ENCODE assay signal across 8 cellular contexts in the genomic region with DNA sequence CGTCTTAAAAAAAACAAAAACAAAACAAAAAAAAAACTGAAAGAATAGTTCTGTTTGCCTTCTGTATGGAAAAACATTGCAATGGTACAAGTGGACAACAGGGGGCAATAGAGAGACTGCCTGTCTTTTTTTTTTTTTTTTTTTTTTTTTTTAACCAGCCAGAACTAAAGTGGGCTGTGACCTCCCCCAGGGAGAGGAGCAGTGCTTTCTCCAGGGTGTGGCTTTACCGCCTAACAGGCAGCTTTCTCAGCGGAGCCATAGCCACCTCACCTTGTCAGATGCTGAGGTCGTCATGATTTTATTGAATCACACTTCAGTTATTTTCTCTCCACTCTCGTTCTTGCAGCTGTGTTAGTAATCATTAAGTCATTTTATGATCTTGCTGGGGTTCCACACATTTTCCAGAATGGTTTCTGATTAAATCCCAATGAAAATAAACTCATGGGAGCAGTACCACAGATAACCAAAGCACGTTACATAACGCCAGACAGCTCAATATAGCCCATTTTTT.
DNase-seq lines count a peak whose midpoint lies in the region; ATAC-seq, FAIRE-seq and TF ChIP-seq lines count a peak whose summit lies in the region.

No MANE protein-coding gene starts in this region.

- no peak overlapping the region for H3K4me3 ChIP-seq in kidney (ENCODE audit: low read length in 2 of 2)

- H3K27me3 Mint-ChIP-seq in activated T-helper 17 cell treated with anti-CD3 and anti-CD28 coated beads, Interleukin-2, amount 50 U/mL, for 72 hours, result no peaks in the 10 kb centered on the region
- no peaks in the 10 kb centered on the region for H3K27me3 Mint-ChIP-seq in type B pancreatic cell

- H3K27ac ChIP-seq in 22Rv1, result no peak overlapping the region
- H3K27ac ChIP-seq in kidney (ENCODE audit: low read depth in 2 of 2, low read length in 2 of 2), result no peak overlapping the region

- TF ChIP-seq CTCF in 22Rv1 (IDR thresholded peaks at IDR 0.05) (peak; percentile 88), kidney (IDR thresholded peaks at IDR 0.05; ENCODE audit: borderline replicate concordance, extremely low read depth, insufficient read depth) (peak; percentile 46), type B pancreatic cell (conservative IDR thresholded peaks at IDR 0.05) (peak; percentile 88)

- H3K27ac Mint-ChIP-seq in activated T-helper 17 cell treated with anti-CD3 and anti-CD28 coated beads, Interleukin-2, amount 50 U/mL, for 72 hours, result peak overlapping the region; percentile 90
- H3K27ac Mint-ChIP-seq in type B pancreatic cell, result no peak overlapping the region

- DNase-seq in Daoy (ENCODE audit: low read depth) (peak; percentile 83), NCI-H1694 treated with DMSO at 0.1 percent for 48 hours (lab: John Stamatoyannopoulos, UW) (peak; percentile 55), kidney (no peak), type B pancreatic cell (ENCODE audit: extremely low spot score, unreplicated experiment) (no peak)

- intact Hi-C loops in kidney (cut with DNase I), result no loop called here

- H3K4me1 ChIP-seq in kidney (ENCODE audit: control insufficient read depth in 1 of 2, insufficient read depth in 1 of 2, low read depth in 1 of 2, low read length in 2 of 2), result peaks cover 0 to 3% of the 10 kb centered on the region in 2 donors

- no peak for FAIRE-seq in kidney (lab: Jason Lieb, UNC)

- H3K4me3 Mint-ChIP-seq in activated T-helper 17 cell treated with anti-CD3 and anti-CD28 coated beads, Interleukin-2, amount 50 U/mL, for 72 hours, result peak overlapping the region; percentile 79
- no peak overlapping the region for H3K4me3 Mint-ChIP-seq in type B pancreatic cell

- no peaks in the 10 kb centered on the region for H3K36me3 ChIP-seq in kidney (ENCODE audit: control insufficient read depth in 1 of 2, insufficient read depth in 2 of 2, low read length in 2 of 2)

- H3K9me3 Mint-ChIP-seq in activated T-helper 17 cell treated with anti-CD3 and anti-CD28 coated beads, Interleukin-2, amount 50 U/mL, for 72 hours, result no peaks in the 10 kb centered on the region
- no peaks in the 10 kb centered on the region for H3K9me3 Mint-ChIP-seq in type B pancreatic cell

- peaks cover 24% of the 10 kb centered on the region for H3K36me3 Mint-ChIP-seq in activated T-helper 17 cell treated with anti-CD3 and anti-CD28 coated beads, Interleukin-2, amount 50 U/mL, for 72 hours (ENCODE audit: low read depth)
- no peaks in the 10 kb centered on the region for H3K36me3 Mint-ChIP-seq in type B pancreatic cell

- ATAC-seq in activated T-helper 17 cell treated with anti-CD3 and anti-CD28 coated beads, Interleukin-2, amount 50 U/mL, for 72 hours (replicated peaks), result peak; percentile 27
- ATAC-seq in HG03039 (IDR thresholded peaks at IDR 0.05; ENCODE audit: unreplicated experiment) (no peak), HG03108 (IDR thresholded peaks at IDR 0.05; ENCODE audit: unreplicated experiment) (no peak)

- H3K9me3 ChIP-seq in kidney (ENCODE audit: control insufficient read depth in 1 of 2, low read length in 2 of 2), result no peaks in the 10 kb centered on the region

- no peak overlapping the region for H3K9ac ChIP-seq in kidney (ENCODE audit: low read length in 2 of 2)

- peaks cover 39% of the 10 kb centered on the region for H3K4me1 Mint-ChIP-seq in activated T-helper 17 cell treated with anti-CD3 and anti-CD28 coated beads, Interleukin-2, amount 50 U/mL, for 72 hours
- H3K4me1 Mint-ChIP-seq in type B pancreatic cell (ENCODE audit: unreplicated experiment), result peaks cover 14% of the 10 kb centered on the region

Comparison
In these comparisons a context has a peak if more than half of its experiments do, and no peak if none do; other contexts are left out.
1. DNase-seq: peak in Daoy (single experiment) and NCI-H1694 treated with DMSO at 0.1 percent for 48 hours (single experiment); none in kidney (single experiment) and type B pancreatic cell (single experiment).
2. Peak in every context shown above with its lines, with median percentiles within 50 percentile points of each other: CTCF ChIP-seq.